ENCODE assay signal across 23 cellular contexts in the genomic region with DNA sequence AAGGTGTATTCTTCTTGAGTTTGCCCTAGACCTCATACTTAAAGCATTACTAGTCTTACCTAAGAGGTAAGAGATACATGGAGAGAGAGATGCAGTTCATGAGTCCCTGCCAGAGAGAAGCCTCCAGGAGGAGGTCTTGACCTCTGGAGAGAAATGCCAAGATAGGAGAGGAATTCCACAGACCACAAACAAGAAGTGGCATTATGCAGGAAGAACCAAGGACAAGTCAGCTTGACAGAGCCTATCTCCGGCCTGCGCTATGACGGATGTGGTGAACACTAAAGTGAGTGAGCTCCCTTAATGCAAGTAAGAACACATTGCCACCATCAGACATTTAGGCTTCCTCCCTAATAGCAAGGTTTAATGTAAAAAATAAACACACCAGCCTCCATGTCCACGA. TPM values are rescaled to one million over a fixed set of nuclear protein-coding genes. Genes with fewer than 3 reads are reported as not detected.
DNase-seq lines count a peak whose midpoint lies in the region; ATAC-seq and TF ChIP-seq lines count a peak whose summit lies in the region.
"Had no signal": no experiment of that assay in that cellular context is flagged by ENCODE, and none has a peak within 500 bp of the region (broad histone marks: within the 10 kb centered on the region; RNA-seq: fewer than 3 reads in every experiment).

No MANE protein-coding gene starts in this region.

- no peaks in the 10 kb centered on the region for H4K20me1 ChIP-seq in BLaER1

- no peak overlapping the region for H3K18ac ChIP-seq in trophoblast cell (ENCODE audit: low read length)

- H2BK12ac ChIP-seq in trophoblast cell (ENCODE audit: low read length) = no peak overlapping the region

- no peaks in the 10 kb centered on the region for H3K27me3 ChIP-seq in BLaER1
- no peaks in the 10 kb centered on the region for H3K27me3 ChIP-seq in trophoblast cell (ENCODE audit: insufficient read depth, low read length)
- no peaks in the 10 kb centered on the region for H3K27me3 ChIP-seq in suprapubic skin

- no peak overlapping the region for H4K91ac ChIP-seq in trophoblast cell (ENCODE audit: low read depth, low read length)

- no peak overlapping the region for H4K12ac ChIP-seq in trophoblast cell (ENCODE audit: low read depth, low read length)

- TF ChIP-seq POLR2A in suprapubic skin (IDR thresholded peaks at IDR 0.05) = no peak

- no peak overlapping the region for H3K4ac ChIP-seq in trophoblast cell (ENCODE audit: low read depth, low read length)

- H3K4me1 ChIP-seq in BLaER1 = peaks cover 5% of the 10 kb centered on the region; the same call in 1 of the 2 replicates
- peaks cover 0 to 3% of the 10 kb centered on the region in 2 experiments for H3K4me1 ChIP-seq in trophoblast cell (ENCODE audit: control insufficient read depth in 1 of 2, insufficient read depth in 2 of 2, low read length in 2 of 2)
- peaks cover 21% of the 10 kb centered on the region for H3K4me1 ChIP-seq in suprapubic skin

- no peak overlapping the region for H3K23ac ChIP-seq in trophoblast cell (ENCODE audit: low read length)

- H2AFZ ChIP-seq in trophoblast cell (ENCODE audit: insufficient read depth, low read length, poor library complexity) = no peak overlapping the region

- H3K4me3 ChIP-seq in BLaER1 (no peak overlapping the region), fibroblast of pulmonary artery (replicated peaks; ENCODE audit: low read depth, low read length) (no peak overlapping the region), trophoblast cell (ENCODE audit: low read depth, low read length) (no peak overlapping the region), suprapubic skin (no peak overlapping the region)

- no peaks in the 10 kb centered on the region for H3K36me3 ChIP-seq in BLaER1
- no peaks in the 10 kb centered on the region for H3K36me3 ChIP-seq in trophoblast cell (ENCODE audit: control insufficient read depth in 1 of 2, insufficient read depth in 2 of 2, low read length in 2 of 2)
- H3K36me3 ChIP-seq in suprapubic skin = no peaks in the 10 kb centered on the region

- H2AK5ac ChIP-seq in trophoblast cell (ENCODE audit: low read length) = no peak overlapping the region

- TF ChIP-seq CTCF in fibroblast of pulmonary artery (IDR thresholded peaks at IDR 0.05; ENCODE audit: low read length, missing control alignments) (no peak), suprapubic skin (IDR thresholded peaks at IDR 0.05) (no peak)

- H4K8ac ChIP-seq in trophoblast cell (ENCODE audit: low read depth, low read length) = no peak overlapping the region

- no peaks in the 10 kb centered on the region for H3K79me2 ChIP-seq in trophoblast cell (ENCODE audit: control insufficient read depth, insufficient read depth, low read length, poor library complexity)

- H3K79me1 ChIP-seq in trophoblast cell (ENCODE audit: low read length) = peaks cover 2% of the 10 kb centered on the region

- DNase-seq in RPMI7951 (ENCODE audit: low read depth) (peak; percentile 91), fibroblast of pulmonary artery (ENCODE audit: low read depth) (peak; percentile 18), trophoblast cell (no peak), caudate nucleus (lab: John Stamatoyannopoulos, UW) (no peak), suprapubic skin (ENCODE audit: low spot score in 2 of 2) (no peak), EL (no peak)
- DNase-seq: activated CD4-positive, CD25-positive, alpha-beta regulatory T cell treated with anti-CD3 and anti-CD28 coated beads, Interleukin-2, amount 50 U/mL, for 72 hours; activated CD8-positive, alpha-beta T cell treated with anti-CD3 and anti-CD28 coated beads for 36 hours; activated naive CD4-positive, alpha-beta T cell treated with Interleukin-2 at 50 U/mL for 16 hours; CD8-positive, alpha-beta T cell; effector CD8-positive, alpha-beta T cell; erythroblast; GF-D8; MV-4-11; NCI-H2171 treated with DMSO at 0.1 percent for 48 hours; NCI-H69; posterior cingulate gyrus; stimulated activated CD8-positive, alpha-beta memory T cell treated with anti-CD3 and anti-CD28 coated beads, Interleukin-4, amount 100 ng/mL, for 48 hours; SW 1271 had no signal

- ATAC-seq in HG02759 (IDR thresholded peaks at IDR 0.05; ENCODE audit: unreplicated experiment) = no peak
- ATAC-seq: activated CD8-positive, alpha-beta T cell treated with anti-CD3 and anti-CD28 coated beads for 36 hours; CD8-positive, alpha-beta T cell; natural killer cell treated with Interleukin-12 subunit alpha and Interleukin-12 subunit beta and Interleukin-15 and Interleukin-18, amount 100 ng/mL, for 72 hours had no signal

- no peak overlapping the region for H3K27ac ChIP-seq in BLaER1
- no peak overlapping the region for H3K27ac ChIP-seq in trophoblast cell (ENCODE audit: low read depth, low read length)
- H3K27ac ChIP-seq in caudate nucleus (ENCODE audit: low read depth, low read length) = no peak overlapping the region
- H3K27ac ChIP-seq in suprapubic skin = no peak overlapping the region
- H3K27ac ChIP-seq: KMS-11 had no signal

- no peak for TF ChIP-seq EP300 in suprapubic skin (IDR thresholded peaks at IDR 0.05)

- H3K4me2 ChIP-seq in BLaER1 = peak overlapping the region; percentile 4; the same call in 1 of the 2 replicates
- H3K4me2 ChIP-seq in trophoblast cell (ENCODE audit: low read length) = peak overlapping the region; percentile 27
- H3K4me2 ChIP-seq: KMS-11 had no signal

- H3K9me3 ChIP-seq in BLaER1 = no peaks in the 10 kb centered on the region
- H3K9me3 ChIP-seq in trophoblast cell (ENCODE audit: insufficient read depth, low read depth, low read length) = no peaks in the 10 kb centered on the region
- no peaks in the 10 kb centered on the region for H3K9me3 ChIP-seq in suprapubic skin

- H3K14ac ChIP-seq in trophoblast cell (ENCODE audit: low read length) = no peak overlapping the region

- no peak overlapping the region for H2BK5ac ChIP-seq in trophoblast cell (ENCODE audit: low read depth, low read length, poor library complexity)

- no peak overlapping the region for H2BK120ac ChIP-seq in trophoblast cell (ENCODE audit: insufficient read depth, low read length, poor library complexity)

- no CpG with 5 or more reads among the region's 4 CpGs for WGBS in trophoblast cell (ENCODE audit: extremely low coverage, insufficient coverage, insufficient read length)
- WGBS in suprapubic skin = 85% methylated on average over 4 of the region's 4 CpGs

- H3K9ac ChIP-seq in BLaER1 (no peak overlapping the region), trophoblast cell (ENCODE audit: low read length) (no peak overlapping the region)
- H3K9ac ChIP-seq: KMS-11 had no signal

RNA-seq across cellular contexts. Expression of a gene that starts 27.9 kb away (rescaled TPM):
- total RNA-seq in RPMI7951 (2014; rRNA removed; shearing (Covaris generic)) = 1,601 and 1,652 TPM in 2 replicates
- polyA plus RNA-seq in trophoblast cell (2013) = 701 and 725 TPM in 2 replicates
- total RNA-seq in suprapubic skin = 100 to 1,000 TPM in 1 of 4 donors, 10 to 100 TPM in 3; 29.9 to 124 (median 61.3) TPM
- total RNA-seq: CD8-positive, alpha-beta T cell; natural killer cell treated with Interleukin-12 subunit alpha and Interleukin-12 subunit beta and Interleukin-15 and Interleukin-18, amount 100 ng/mL, for 72 hours had no signal

Comparison
In these comparisons a context has a peak if more than half of its experiments do, and no peak if none do; other contexts are left out.
1. DNase-seq: peak in RPMI7951 (single experiment) and fibroblast of pulmonary artery (single experiment); none in trophoblast cell (0 of 2), caudate nucleus (0 of 61), suprapubic skin (0 of 2) and EL (single experiment).
2. RNA of a gene that starts 27.9 kb away (total RNA-seq): 1,601 to 1,652 TPM in RPMI7951; 29.9 to 124 TPM in suprapubic skin; every median in the first group is over 10 times any median in the second.